1 cellular context compared by ENCODE assay signal in genomic region chr11:8989411-8989810, GRCh38.
TF ChIP-seq lines count a peak whose summit lies in the region.

No MANE protein-coding gene starts in this region.

TF ChIP-seq in HCT116, 20 proteins besides CTCF, POLR2A, EP300 and RAD21:
- TF ChIP-seq ATF3 (IDR thresholded peaks at IDR 0.05) (no peak), ZFX (IDR thresholded peaks at IDR 0.05) (no peak), TCF7L2 (IDR thresholded peaks at IDR 0.05; ENCODE audit: borderline replicate concordance, extremely low read depth, insufficient read depth, insufficient read length) (no peak), ZNF274 (IDR thresholded peaks at IDR 0.05; ENCODE audit: low read depth, low read length) (no peak), ELF1 (IDR thresholded peaks at IDR 0.05; ENCODE audit: borderline replicate concordance, low read depth) (no peak), EGR1 (IDR thresholded peaks at IDR 0.05; ENCODE audit: low read depth) (no peak), CEBPB (IDR thresholded peaks at IDR 0.05; ENCODE audit: low read depth) (no peak), REST (IDR thresholded peaks at IDR 0.05; ENCODE audit: low read depth) (no peak), EZH2phosphoT487 (IDR thresholded peaks at IDR 0.05; ENCODE audit: borderline replicate concordance) (no peak), ZBTB33 (IDR thresholded peaks at IDR 0.05; ENCODE audit: extremely low read depth, insufficient replicate concordance, low read length) (no peak), POLR2AphosphoS5 (IDR thresholded peaks at IDR 0.05; ENCODE audit: low read depth, low read length) (no peak), SIN3A (IDR thresholded peaks at IDR 0.05; ENCODE audit: low read depth) (no peak), SRF (IDR thresholded peaks at IDR 0.05; ENCODE audit: low read depth) (no peak), SP1 (IDR thresholded peaks at IDR 0.05; ENCODE audit: low read depth) (no peak), MAX (IDR thresholded peaks at IDR 0.05) (no peak)
